Comparison of ENCODE assay signal across 7 cellular contexts in genomic region chrX:151701071-151701470, GRCh38. TPM values are rescaled to one million over a fixed set of nuclear protein-coding genes. Genes with fewer than 3 reads are reported as not detected.
"Had no signal": no experiment of that assay in that cellular context is flagged by ENCODE, and none has a peak within 500 bp of the region (broad histone marks: within the 10 kb centered on the region; RNA-seq: fewer than 3 reads in every experiment).

No MANE protein-coding gene starts in this region.

- H3K4me1 Mint-ChIP-seq: IgD-negative memory B cell had no signal

- DNase-seq: IMR-90 had no signal

- ATAC-seq: HepG2, K562 had no signal

- H3K27ac ChIP-seq: HL-60 had no signal

- H3K4me3 ChIP-seq: K562 had no signal

- H3K4me3 Mint-ChIP-seq: IgD-negative memory B cell had no signal

- H3K36me3 Mint-ChIP-seq: IgD-negative memory B cell had no signal

- H3K27ac Mint-ChIP-seq: IgD-negative memory B cell had no signal

RNA-seq across cellular contexts. Expression of gene PRRG3, which starts 5.8 kb away (rescaled TPM):
- total RNA-seq: HepG2, HT-29, HT1080, IMR-90, K562 had no signal
- polyA plus RNA-seq: HepG2, IgD-negative memory B cell, IMR-90, K562 had no signal

RNA-seq across cellular contexts. Expression of gene FATE1, which starts 14.8 kb away (rescaled TPM):
- total RNA-seq: HepG2, HT-29, HT1080, IMR-90, K562 had no signal
- polyA plus RNA-seq: HepG2, IgD-negative memory B cell, IMR-90, K562 had no signal

RNA-seq across cellular contexts. Expression of gene CNGA2, which starts 33.5 kb away (rescaled TPM):
- total RNA-seq: HepG2, HT-29, HT1080, IMR-90, K562 had no signal
- polyA plus RNA-seq: HepG2, IgD-negative memory B cell, IMR-90, K562 had no signal
